ENCODE assay signal across 1 cellular context in the genomic region with DNA sequence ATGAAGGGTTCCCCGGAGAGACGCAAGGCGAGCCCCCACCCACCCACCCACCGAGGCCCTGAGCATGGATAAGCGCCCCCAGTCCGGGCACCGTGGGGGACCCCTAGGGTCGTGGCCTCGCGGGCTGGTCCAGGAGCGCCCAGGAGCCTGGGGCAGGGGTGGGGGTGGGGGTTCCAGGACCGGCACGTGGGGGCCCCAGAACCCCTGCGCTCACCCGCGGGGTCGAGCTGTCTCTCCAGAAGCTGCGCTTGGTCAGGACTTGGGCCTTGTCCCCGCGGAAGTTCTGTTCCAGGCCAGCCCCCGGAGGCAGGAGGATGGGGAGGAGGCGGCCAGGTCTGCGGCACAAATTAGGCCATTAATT.
TF ChIP-seq lines count a peak whose summit lies in the region.

No MANE protein-coding gene starts in this region.

TF ChIP-seq in GM23338, 12 proteins besides CTCF, POLR2A, EP300 and RAD21 (continued from another document):
- TF ChIP-seq, protein P1, sequence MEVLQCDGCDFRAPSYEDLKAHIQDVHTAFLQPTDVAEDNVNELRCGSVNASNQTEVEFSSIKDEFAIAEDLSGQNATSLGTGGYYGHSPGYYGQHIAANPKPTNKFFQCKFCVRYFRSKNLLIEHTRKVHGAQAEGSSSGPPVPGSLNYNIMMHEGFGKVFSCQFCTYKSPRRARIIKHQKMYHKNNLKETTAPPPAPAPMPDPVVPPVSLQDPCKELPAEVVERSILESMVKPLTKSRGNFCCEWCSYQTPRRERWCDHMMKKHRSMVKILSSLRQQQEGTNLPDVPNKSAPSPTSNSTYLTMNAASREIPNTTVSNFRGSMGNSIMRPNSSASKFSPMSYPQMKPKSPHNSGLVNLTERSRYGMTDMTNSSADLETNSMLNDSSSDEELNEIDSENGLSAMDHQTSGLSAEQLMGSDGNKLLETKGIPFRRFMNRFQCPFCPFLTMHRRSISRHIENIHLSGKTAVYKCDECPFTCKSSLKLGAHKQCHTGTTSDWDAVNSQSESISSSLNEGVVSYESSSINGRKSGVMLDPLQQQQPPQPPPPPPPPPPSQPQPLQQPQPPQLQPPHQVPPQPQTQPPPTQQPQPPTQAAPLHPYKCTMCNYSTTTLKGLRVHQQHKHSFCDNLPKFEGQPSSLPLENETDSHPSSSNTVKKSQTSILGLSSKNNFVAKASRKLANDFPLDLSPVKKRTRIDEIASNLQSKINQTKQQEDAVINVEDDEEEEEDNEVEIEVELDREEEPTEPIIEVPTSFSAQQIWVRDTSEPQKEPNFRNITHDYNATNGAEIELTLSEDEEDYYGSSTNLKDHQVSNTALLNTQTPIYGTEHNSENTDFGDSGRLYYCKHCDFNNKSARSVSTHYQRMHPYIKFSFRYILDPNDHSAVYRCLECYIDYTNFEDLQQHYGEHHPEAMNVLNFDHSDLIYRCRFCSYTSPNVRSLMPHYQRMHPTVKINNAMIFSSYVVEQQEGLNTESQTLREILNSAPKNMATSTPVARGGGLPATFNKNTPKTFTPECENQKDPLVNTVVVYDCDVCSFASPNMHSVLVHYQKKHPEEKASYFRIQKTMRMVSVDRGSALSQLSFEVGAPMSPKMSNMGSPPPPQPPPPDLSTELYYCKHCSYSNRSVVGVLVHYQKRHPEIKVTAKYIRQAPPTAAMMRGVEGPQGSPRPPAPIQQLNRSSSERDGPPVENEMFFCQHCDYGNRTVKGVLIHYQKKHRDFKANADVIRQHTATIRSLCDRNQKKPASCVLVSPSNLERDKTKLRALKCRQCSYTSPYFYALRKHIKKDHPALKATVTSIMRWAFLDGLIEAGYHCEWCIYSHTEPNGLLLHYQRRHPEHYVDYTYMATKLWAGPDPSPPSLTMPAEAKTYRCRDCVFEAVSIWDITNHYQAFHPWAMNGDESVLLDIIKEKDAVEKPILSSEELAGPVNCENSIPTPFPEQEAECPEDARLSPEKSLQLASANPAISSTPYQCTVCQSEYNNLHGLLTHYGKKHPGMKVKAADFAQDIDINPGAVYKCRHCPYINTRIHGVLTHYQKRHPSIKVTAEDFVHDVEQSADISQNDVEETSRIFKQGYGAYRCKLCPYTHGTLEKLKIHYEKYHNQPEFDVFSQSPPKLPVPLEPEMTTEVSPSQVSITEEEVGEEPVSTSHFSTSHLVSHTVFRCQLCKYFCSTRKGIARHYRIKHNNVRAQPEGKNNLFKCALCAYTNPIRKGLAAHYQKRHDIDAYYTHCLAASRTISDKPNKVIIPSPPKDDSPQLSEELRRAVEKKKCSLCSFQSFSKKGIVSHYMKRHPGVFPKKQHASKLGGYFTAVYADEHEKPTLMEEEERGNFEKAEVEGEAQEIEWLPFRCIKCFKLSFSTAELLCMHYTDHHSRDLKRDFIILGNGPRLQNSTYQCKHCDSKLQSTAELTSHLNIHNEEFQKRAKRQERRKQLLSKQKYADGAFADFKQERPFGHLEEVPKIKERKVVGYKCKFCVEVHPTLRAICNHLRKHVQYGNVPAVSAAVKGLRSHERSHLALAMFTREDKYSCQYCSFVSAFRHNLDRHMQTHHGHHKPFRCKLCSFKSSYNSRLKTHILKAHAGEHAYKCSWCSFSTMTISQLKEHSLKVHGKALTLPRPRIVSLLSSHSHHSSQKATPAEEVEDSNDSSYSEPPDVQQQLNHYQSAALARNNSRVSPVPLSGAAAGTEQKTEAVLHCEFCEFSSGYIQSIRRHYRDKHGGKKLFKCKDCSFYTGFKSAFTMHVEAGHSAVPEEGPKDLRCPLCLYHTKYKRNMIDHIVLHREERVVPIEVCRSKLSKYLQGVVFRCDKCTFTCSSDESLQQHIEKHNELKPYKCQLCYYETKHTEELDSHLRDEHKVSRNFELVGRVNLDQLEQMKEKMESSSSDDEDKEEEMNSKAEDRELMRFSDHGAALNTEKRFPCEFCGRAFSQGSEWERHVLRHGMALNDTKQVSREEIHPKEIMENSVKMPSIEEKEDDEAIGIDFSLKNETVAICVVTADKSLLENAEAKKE (CRISPR knock-in tag; IDR thresholded peaks at IDR 0.05), result no peak
- no peak for TF ChIP-seq POLR2AphosphoS5 (IDR thresholded peaks at IDR 0.05; ENCODE audit: low read depth)
- TF ChIP-seq STAT1 (IDR thresholded peaks at IDR 0.05; ENCODE audit: unreplicated experiment), result no peak
- TF ChIP-seq NANOG (IDR thresholded peaks at IDR 0.05; ENCODE audit: borderline replicate concordance), result no peak
- TF ChIP-seq, protein P2, sequence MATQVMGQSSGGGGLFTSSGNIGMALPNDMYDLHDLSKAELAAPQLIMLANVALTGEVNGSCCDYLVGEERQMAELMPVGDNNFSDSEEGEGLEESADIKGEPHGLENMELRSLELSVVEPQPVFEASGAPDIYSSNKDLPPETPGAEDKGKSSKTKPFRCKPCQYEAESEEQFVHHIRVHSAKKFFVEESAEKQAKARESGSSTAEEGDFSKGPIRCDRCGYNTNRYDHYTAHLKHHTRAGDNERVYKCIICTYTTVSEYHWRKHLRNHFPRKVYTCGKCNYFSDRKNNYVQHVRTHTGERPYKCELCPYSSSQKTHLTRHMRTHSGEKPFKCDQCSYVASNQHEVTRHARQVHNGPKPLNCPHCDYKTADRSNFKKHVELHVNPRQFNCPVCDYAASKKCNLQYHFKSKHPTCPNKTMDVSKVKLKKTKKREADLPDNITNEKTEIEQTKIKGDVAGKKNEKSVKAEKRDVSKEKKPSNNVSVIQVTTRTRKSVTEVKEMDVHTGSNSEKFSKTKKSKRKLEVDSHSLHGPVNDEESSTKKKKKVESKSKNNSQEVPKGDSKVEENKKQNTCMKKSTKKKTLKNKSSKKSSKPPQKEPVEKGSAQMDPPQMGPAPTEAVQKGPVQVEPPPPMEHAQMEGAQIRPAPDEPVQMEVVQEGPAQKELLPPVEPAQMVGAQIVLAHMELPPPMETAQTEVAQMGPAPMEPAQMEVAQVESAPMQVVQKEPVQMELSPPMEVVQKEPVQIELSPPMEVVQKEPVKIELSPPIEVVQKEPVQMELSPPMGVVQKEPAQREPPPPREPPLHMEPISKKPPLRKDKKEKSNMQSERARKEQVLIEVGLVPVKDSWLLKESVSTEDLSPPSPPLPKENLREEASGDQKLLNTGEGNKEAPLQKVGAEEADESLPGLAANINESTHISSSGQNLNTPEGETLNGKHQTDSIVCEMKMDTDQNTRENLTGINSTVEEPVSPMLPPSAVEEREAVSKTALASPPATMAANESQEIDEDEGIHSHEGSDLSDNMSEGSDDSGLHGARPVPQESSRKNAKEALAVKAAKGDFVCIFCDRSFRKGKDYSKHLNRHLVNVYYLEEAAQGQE (IDR thresholded peaks at IDR 0.05; ENCODE audit: unreplicated experiment), result no peak
- no peak for TF ChIP-seq ZNF331 (CRISPR knock-in tag; IDR thresholded peaks at IDR 0.05; ENCODE audit: low read depth)
- TF ChIP-seq ZNF114 (CRISPR knock-in tag; IDR thresholded peaks at IDR 0.05), result no peak
- TF ChIP-seq JUNB (IDR thresholded peaks at IDR 0.05; ENCODE audit: unreplicated experiment), result no peak
- TF ChIP-seq EZH2 (IDR thresholded peaks at IDR 0.05; ENCODE audit: low read depth, unreplicated experiment), result no peak
- no peak for TF ChIP-seq CREB1 (CRISPR knock-in tag; IDR thresholded peaks at IDR 0.05; ENCODE audit: low read depth)
